27 cellular contexts compared by ENCODE assay signal in the genomic region with DNA sequence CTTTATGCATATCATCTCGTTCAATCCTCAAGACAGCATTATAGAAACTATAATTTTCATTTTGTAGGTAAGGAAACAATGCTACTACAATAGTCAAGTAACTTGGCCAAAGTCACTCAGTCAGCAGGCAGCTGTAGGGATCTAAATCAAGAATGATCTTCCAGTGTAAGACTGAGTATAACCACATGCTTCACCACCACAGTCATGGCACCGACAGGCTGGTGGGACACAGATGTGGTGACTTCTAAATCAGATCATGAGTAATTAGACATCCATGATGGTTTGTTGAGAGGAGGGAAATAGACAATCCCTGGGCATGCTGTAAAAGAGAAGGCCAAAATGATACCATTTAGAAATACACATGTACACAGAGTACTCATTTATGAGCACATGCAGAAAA.
"Had no signal": no experiment of that assay in that cellular context is flagged by ENCODE, and none has a peak within 500 bp of the region (broad histone marks: within the 10 kb centered on the region; RNA-seq: fewer than 3 reads in every experiment).

No MANE protein-coding gene starts in this region.

- H3K4me3 Mint-ChIP-seq: nephron progenitor cell had no signal

- FAIRE-seq: colon, islet of Langerhans had no signal

- H3K9me3 Mint-ChIP-seq: nephron progenitor cell had no signal

- ATAC-seq: esophagus mucosa; foreskin keratinocyte; heart right ventricle; left colon; left ventricle myocardium superior; lower lobe of right lung; right cardiac atrium; stimulated activated naive CD8-positive, alpha-beta T cell treated with anti-CD3 and anti-CD28 coated beads, Interleukin-15, amount 100 ng/mL, for 72 hours; upper lobe of right lung had no signal

- DNase-seq: dorsolateral prefrontal cortex; effector CD4-positive, alpha-beta T cell; foreskin keratinocyte; glutamatergic neuron; heart right ventricle; hippocampal formation; left colon; left ventricle myocardium superior; lower lobe of right lung; naive B cell; nephron progenitor cell; occipital lobe; ovary; posterior cingulate gyrus; psoas muscle; right cardiac atrium; sigmoid colon; spleen; stimulated activated CD4-positive, alpha-beta T cell treated with anti-CD3 and anti-CD28 coated beads, Interleukin-4, amount 100 ng/mL, for 4 hours; stimulated activated naive CD4-positive, alpha-beta T cell; stimulated activated naive CD8-positive, alpha-beta T cell treated with anti-CD3 and anti-CD28 coated beads, Interleukin-15, amount 100 ng/mL, for 72 hours; transverse colon; upper lobe of right lung; uterus had no signal

- H3K4me1 Mint-ChIP-seq: nephron progenitor cell had no signal

- H3K27me3 Mint-ChIP-seq: naive B cell; stimulated activated naive CD8-positive, alpha-beta T cell treated with anti-CD3 and anti-CD28 coated beads, Interleukin-15, amount 100 ng/mL, for 72 hours had no signal
